In genomic region chr12:15216036-15216889, GRCh38 we compare ENCODE assay signal across 26 cellular contexts. TPM values are rescaled to one million over a fixed set of nuclear protein-coding genes. Genes with fewer than 3 reads are reported as not detected.
DNase-seq lines count a peak whose midpoint lies in the region; TF ChIP-seq lines count a peak whose summit lies in the region.
"Had no signal": no experiment of that assay in that cellular context is flagged by ENCODE, and none has a peak within 500 bp of the region (broad histone marks: within the 10 kb centered on the region; RNA-seq: fewer than 3 reads in every experiment).

No MANE protein-coding gene starts in this region.

- H3K27ac ChIP-seq in ascending aorta: peak overlapping the region; percentile 83 to 86
- peak overlapping the region; percentile 32 for H3K27ac ChIP-seq in stomach smooth muscle (ENCODE audit: low read length)
- H3K27ac ChIP-seq in hepatocyte: no peak overlapping the region
- H3K27ac ChIP-seq: C4-2B, RWPE1 had no signal

- peaks cover 61% of the 10 kb centered on the region for H3K4me1 Mint-ChIP-seq in mesothelial cell of epicardium
- H3K4me1 Mint-ChIP-seq: central memory CD8-positive, alpha-beta T cell had no signal

- TF ChIP-seq CTCF in ascending aorta (IDR thresholded peaks at IDR 0.05): no peak
- TF ChIP-seq CTCF in mesothelial cell of epicardium (IDR thresholded peaks at IDR 0.05; ENCODE audit: unreplicated experiment): no peak
- no peak for TF ChIP-seq CTCF in hepatocyte (IDR thresholded peaks at IDR 0.05; ENCODE audit: poor library complexity)

- no peaks in the 10 kb centered on the region for H3K27me3 ChIP-seq in ascending aorta
- no peaks in the 10 kb centered on the region for H3K27me3 ChIP-seq in stomach smooth muscle (ENCODE audit: control insufficient read depth in 1 of 2, insufficient read depth in 2 of 2, low read length in 2 of 2)
- H3K27me3 ChIP-seq in hepatocyte: no peaks in the 10 kb centered on the region
- H3K27me3 ChIP-seq: gastroesophageal sphincter had no signal

- H3K9me3 Mint-ChIP-seq in mesothelial cell of epicardium: no peaks in the 10 kb centered on the region
- H3K9me3 Mint-ChIP-seq: activated CD4-positive, alpha-beta memory T cell treated with anti-CD3 and anti-CD28 coated beads, Interleukin-2, amount 10 ng/mL, durations not matched to agents 7 days and 5 days; central memory CD8-positive, alpha-beta T cell; memory B cell had no signal

- H3K4me1 ChIP-seq in ascending aorta (peaks cover 0 to 27% of the 10 kb centered on the region in 2 donors), stomach smooth muscle (ENCODE audit: control insufficient read depth, insufficient read depth, low read length) (peaks cover 17% of the 10 kb centered on the region), hepatocyte (ENCODE audit: insufficient read depth) (peaks cover 3% of the 10 kb centered on the region)

- intact Hi-C loops in ascending aorta (cut with DNase I): no loop called here

- H3K9me2 ChIP-seq in hepatocyte (replicated peaks; ENCODE audit: insufficient read depth): no peaks in the 10 kb centered on the region

- H3K79me2 ChIP-seq in hepatocyte: no peaks in the 10 kb centered on the region

- no peak overlapping the region for H2AFZ ChIP-seq in hepatocyte

- H3K36me3 ChIP-seq in ascending aorta (no peaks in the 10 kb centered on the region), stomach smooth muscle (ENCODE audit: control insufficient read depth in 2 of 2, insufficient read depth in 2 of 2, low read length in 2 of 2) (no peaks in the 10 kb centered on the region), hepatocyte (replicated peaks; ENCODE audit: insufficient read depth, low read depth) (no peaks in the 10 kb centered on the region)
- H3K36me3 ChIP-seq: gastroesophageal sphincter, MG63 had no signal

- 52% methylated on average over 5 of the region's 5 CpGs for WGBS in hepatocyte (ENCODE audit: low lambda C conversion rate, missing lambda C conversion rate)

- DNase-seq in NCI-H226 (peak; percentile 77), ascending aorta (ENCODE audit: low spot score in 2 of 2) (no peak), mesothelial cell of epicardium (ENCODE audit: low spot score in 2 of 2, unreplicated experiment in 2 of 2) (no peak), hepatocyte (ENCODE audit: low spot score) (no peak), GOT3 (lab: John Stamatoyannopoulos, UW) (no peak), SHP77 treated with DMSO at 0.1 percent for 48 hours (lab: John Stamatoyannopoulos, UW) (no peak), SIG-M5 treated with dmso at 0.1 percent for 504 hours (lab: John Stamatoyannopoulos, UW; ENCODE audit: unreplicated experiment) (no peak)
- DNase-seq: activated CD4-positive, alpha-beta memory T cell treated with anti-CD3 and anti-CD28 coated beads, Interleukin-2, amount 10 ng/mL, durations not matched to agents 7 days and 5 days; activated CD4-positive, CD25-positive, alpha-beta regulatory T cell; activated naive CD4-positive, alpha-beta T cell treated with Interleukin-2 at 50 U/mL for 16 hours; activated T-cell treated with anti-CD3 and anti-CD28 coated beads, Interleukin-2, amount 50 U/mL, for 1 hour; anterior cingulate cortex; MG63; naive B cell; NCI-H1417; NCI-H2107; NCI-H510A treated with DMSO at 0.1 percent for 48 hours had no signal

- peak overlapping the region; percentile 87 for H3K27ac Mint-ChIP-seq in mesothelial cell of epicardium
- H3K27ac Mint-ChIP-seq: activated CD4-positive, alpha-beta memory T cell treated with anti-CD3 and anti-CD28 coated beads, Interleukin-2, amount 10 ng/mL, durations not matched to agents 7 days and 5 days; IgD-negative memory B cell; memory B cell; naive B cell had no signal

- H3K9ac ChIP-seq in stomach smooth muscle (ENCODE audit: low read length in 2 of 2): no peak overlapping the region

- H3K4me3 ChIP-seq in ascending aorta (no peak overlapping the region), stomach smooth muscle (ENCODE audit: low read length in 2 of 2) (no peak overlapping the region), hepatocyte (no peak overlapping the region)
- H3K4me3 ChIP-seq: gastroesophageal sphincter, MG63 had no signal

- no peak overlapping the region for H3K4me2 ChIP-seq in hepatocyte

- no peak overlapping the region for H3K4me3 Mint-ChIP-seq in mesothelial cell of epicardium
- H3K4me3 Mint-ChIP-seq: activated CD4-positive, alpha-beta memory T cell treated with anti-CD3 and anti-CD28 coated beads, Interleukin-2, amount 10 ng/mL, durations not matched to agents 7 days and 5 days; central memory CD8-positive, alpha-beta T cell; IgD-negative memory B cell; memory B cell; naive B cell had no signal

- peaks cover 15% of the 10 kb centered on the region for H3K36me3 Mint-ChIP-seq in mesothelial cell of epicardium
- H3K36me3 Mint-ChIP-seq: IgD-negative memory B cell, memory B cell, naive B cell had no signal

- no peaks in the 10 kb centered on the region for H3K27me3 Mint-ChIP-seq in mesothelial cell of epicardium (ENCODE audit: low read depth)
- H3K27me3 Mint-ChIP-seq: IgD-negative memory B cell had no signal

- H3K9me3 ChIP-seq in ascending aorta (no peaks in the 10 kb centered on the region), stomach smooth muscle (ENCODE audit: control insufficient read depth in 2 of 2, low read length in 2 of 2) (no peaks in the 10 kb centered on the region), hepatocyte (ENCODE audit: low read depth) (no peaks in the 10 kb centered on the region)
- H3K9me3 ChIP-seq: gastroesophageal sphincter, MG63 had no signal

- no peaks in the 10 kb centered on the region for H4K20me1 ChIP-seq in hepatocyte (ENCODE audit: insufficient read depth, poor library complexity, severe bottlenecking)

RNA-seq across cellular contexts. Expression of gene RERG, which starts 5.0 kb away (rescaled TPM):
- total RNA-seq in ascending aorta (55.7 TPM), mesothelial cell of epicardium (28.6 to 34.0 TPM (median 33.3 TPM) in 3 replicates), hepatocyte (7.0 and 7.9 TPM in 2 replicates)
- polyA plus RNA-seq in hepatocyte: 1.3 and 3.4 TPM in 2 replicates
- total RNA-seq: activated CD4-positive, alpha-beta memory T cell treated with anti-CD3 and anti-CD28 coated beads, Interleukin-2, amount 10 ng/mL, durations not matched to agents 7 days and 5 days; osteoblast had no signal
- polyA plus RNA-seq: IgD-negative memory B cell, keratinocyte had no signal
